20 cellular contexts compared by ENCODE assay signal in the genomic region with DNA sequence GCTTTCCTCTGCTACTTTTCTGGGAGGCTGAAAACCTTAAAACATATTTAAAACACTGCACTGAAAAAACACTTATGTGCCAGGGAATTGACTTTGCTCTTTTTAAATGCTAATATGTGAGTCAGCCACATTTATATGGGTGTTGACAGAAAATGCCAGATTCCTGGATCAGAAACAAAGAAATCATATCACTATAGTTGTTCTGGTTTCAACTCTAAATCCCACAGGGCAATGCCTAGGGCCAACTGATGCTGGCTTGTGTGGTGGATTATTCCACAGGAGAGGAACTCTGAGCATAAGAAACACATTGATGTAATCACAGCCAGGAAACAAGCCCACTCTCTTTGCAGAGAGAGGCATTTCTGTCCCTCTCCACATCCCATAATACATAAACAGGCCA.
DNase-seq lines count a peak whose midpoint lies in the region; ATAC-seq and TF ChIP-seq lines count a peak whose summit lies in the region.
"Had no signal": no experiment of that assay in that cellular context is flagged by ENCODE, and none has a peak within 500 bp of the region (broad histone marks: within the 10 kb centered on the region; RNA-seq: fewer than 3 reads in every experiment).

No MANE protein-coding gene starts in this region.

- H3K27ac Mint-ChIP-seq in MCF 10A (ENCODE audit: low read depth, unreplicated experiment) (peak overlapping the region; percentile 11), WTC11 (peak overlapping the region; percentile 43; the same call in 1 of the 2 replicates)
- H3K27ac Mint-ChIP-seq: CD8-positive, alpha-beta T cell had no signal

- no peak for DNase-seq in MCF 10A (ENCODE audit: unreplicated experiment)
- DNase-seq in breast epithelium (ENCODE audit: low spot score in 2 of 2), result no peak
- DNase-seq in WTC11 (ENCODE audit: low spot score), result no peak
- peak; percentile 3 for DNase-seq in epithelial cell of proximal tubule (ENCODE audit: low read depth)
- DNase-seq in RKO (ENCODE audit: low spot score), result no peak
- DNase-seq in MV-4-11 (lab: John Stamatoyannopoulos, UW), result no peak
- DNase-seq in AG08395 (ENCODE audit: low spot score), result no peak
- DNase-seq in omental fat pad (ENCODE audit: low spot score), result no peak
- DNase-seq: 8988T; CD8-positive, alpha-beta T cell; DMS79; H7; NCI-H1417; NCI-H187; NCI-H2107; NCI-H510A; NCI-H748 treated with DMSO at 0.1 percent for 48 hours; SHP77 had no signal

- H3K27me3 Mint-ChIP-seq in MCF 10A (ENCODE audit: insufficient read depth, unreplicated experiment) (no peaks in the 10 kb centered on the region), WTC11 (ENCODE audit: low read depth) (no peaks in the 10 kb centered on the region)

- H3K27ac ChIP-seq in breast epithelium, result no peak overlapping the region
- H3K27ac ChIP-seq: BLaER1 had no signal

- H3K4me1 ChIP-seq in breast epithelium, result no peaks in the 10 kb centered on the region
- H3K4me1 ChIP-seq: BLaER1 had no signal

- peaks cover 4% of the 10 kb centered on the region for H3K4me1 Mint-ChIP-seq in MCF 10A (ENCODE audit: insufficient read depth, unreplicated experiment)
- H3K4me1 Mint-ChIP-seq in WTC11, result peaks cover 18% of the 10 kb centered on the region

- TF ChIP-seq POLR2A in breast epithelium (IDR thresholded peaks at IDR 0.05), result no peak

- H3K27me3 ChIP-seq in breast epithelium, result no peaks in the 10 kb centered on the region
- H3K27me3 ChIP-seq: BLaER1 had no signal

- no peaks in the 10 kb centered on the region for H3K36me3 ChIP-seq in breast epithelium
- H3K36me3 ChIP-seq: BLaER1 had no signal

- intact Hi-C loops in MCF 10A (cut with micrococcal nuclease), result no loop called here
- intact Hi-C loops in breast epithelium (cut with DNase I; ENCODE audit: low total_unique reads), result no loop called here

- H3K4me3 ChIP-seq in breast epithelium, result no peak overlapping the region
- no peak overlapping the region for H3K4me3 ChIP-seq in epithelial cell of proximal tubule (ENCODE audit: low read depth, low read length)
- H3K4me3 ChIP-seq: BLaER1, K562 had no signal

- no peaks in the 10 kb centered on the region for H3K9me3 Mint-ChIP-seq in MCF 10A (ENCODE audit: unreplicated experiment)
- H3K9me3 Mint-ChIP-seq in WTC11, result peaks cover 9% of the 10 kb centered on the region; the same call in 1 of the 2 replicates

- no peak overlapping the region for H3K4me3 Mint-ChIP-seq in MCF 10A (ENCODE audit: unreplicated experiment)
- no peak overlapping the region for H3K4me3 Mint-ChIP-seq in WTC11
- H3K4me3 Mint-ChIP-seq: CD8-positive, alpha-beta T cell had no signal

- no peaks in the 10 kb centered on the region for H3K36me3 Mint-ChIP-seq in MCF 10A (ENCODE audit: insufficient read depth, unreplicated experiment)
- no peaks in the 10 kb centered on the region for H3K36me3 Mint-ChIP-seq in WTC11
- H3K36me3 Mint-ChIP-seq: CD8-positive, alpha-beta T cell had no signal

- TF ChIP-seq CTCF in MCF 10A (IDR thresholded peaks at IDR 0.05; ENCODE audit: unreplicated experiment) (no peak), breast epithelium (IDR thresholded peaks at IDR 0.05) (no peak), WTC11 (IDR thresholded peaks at IDR 0.05) (no peak), epithelial cell of proximal tubule (conservative IDR thresholded peaks at IDR 0.05; ENCODE audit: low read depth, low read length) (no peak), omental fat pad (IDR thresholded peaks at IDR 0.05) (no peak)

- ATAC-seq in WTC11 (no peak), omental fat pad (ENCODE audit: low FRiP score) (no peak)
- ATAC-seq: CD8-positive, alpha-beta T cell; K562 had no signal

- BruUV-seq in MCF 10A (replicated peaks; lab: Mats Ljungman, UMichigan), result no TSS peak

- no peaks in the 10 kb centered on the region for H3K9me3 ChIP-seq in breast epithelium
- H3K9me3 ChIP-seq: BLaER1 had no signal

- POLR2A ChIA-PET in MCF 10A (lab: Yijun Ruan, JAX), result no interaction called here
- POLR2A ChIA-PET in WTC11 (lab: Charles Lee), result no interaction called here

- CTCF ChIA-PET in MCF 10A (lab: Yijun Ruan, JAX) (no interaction called here), WTC11 (lab: Charles Lee) (no interaction called here)

TF ChIP-seq in WTC11, 78 proteins besides CTCF, POLR2A, EP300 and RAD21 (continues in another document):
- TF ChIP-seq, protein P1, sequence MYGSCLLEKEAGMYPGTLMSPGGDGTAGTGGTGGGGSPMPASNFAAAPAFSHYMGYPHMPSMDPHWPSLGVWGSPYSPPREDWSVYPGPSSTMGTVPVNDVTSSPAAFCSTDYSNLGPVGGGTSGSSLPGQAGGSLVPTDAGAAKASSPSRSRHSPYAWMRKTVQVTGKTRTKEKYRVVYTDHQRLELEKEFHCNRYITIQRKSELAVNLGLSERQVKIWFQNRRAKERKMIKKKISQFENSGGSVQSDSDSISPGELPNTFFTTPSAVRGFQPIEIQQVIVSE (CRISPR knock-in tag; IDR thresholded peaks at IDR 0.05; ENCODE audit: borderline replicate concordance), result no peak
- TF ChIP-seq, protein P2, sequence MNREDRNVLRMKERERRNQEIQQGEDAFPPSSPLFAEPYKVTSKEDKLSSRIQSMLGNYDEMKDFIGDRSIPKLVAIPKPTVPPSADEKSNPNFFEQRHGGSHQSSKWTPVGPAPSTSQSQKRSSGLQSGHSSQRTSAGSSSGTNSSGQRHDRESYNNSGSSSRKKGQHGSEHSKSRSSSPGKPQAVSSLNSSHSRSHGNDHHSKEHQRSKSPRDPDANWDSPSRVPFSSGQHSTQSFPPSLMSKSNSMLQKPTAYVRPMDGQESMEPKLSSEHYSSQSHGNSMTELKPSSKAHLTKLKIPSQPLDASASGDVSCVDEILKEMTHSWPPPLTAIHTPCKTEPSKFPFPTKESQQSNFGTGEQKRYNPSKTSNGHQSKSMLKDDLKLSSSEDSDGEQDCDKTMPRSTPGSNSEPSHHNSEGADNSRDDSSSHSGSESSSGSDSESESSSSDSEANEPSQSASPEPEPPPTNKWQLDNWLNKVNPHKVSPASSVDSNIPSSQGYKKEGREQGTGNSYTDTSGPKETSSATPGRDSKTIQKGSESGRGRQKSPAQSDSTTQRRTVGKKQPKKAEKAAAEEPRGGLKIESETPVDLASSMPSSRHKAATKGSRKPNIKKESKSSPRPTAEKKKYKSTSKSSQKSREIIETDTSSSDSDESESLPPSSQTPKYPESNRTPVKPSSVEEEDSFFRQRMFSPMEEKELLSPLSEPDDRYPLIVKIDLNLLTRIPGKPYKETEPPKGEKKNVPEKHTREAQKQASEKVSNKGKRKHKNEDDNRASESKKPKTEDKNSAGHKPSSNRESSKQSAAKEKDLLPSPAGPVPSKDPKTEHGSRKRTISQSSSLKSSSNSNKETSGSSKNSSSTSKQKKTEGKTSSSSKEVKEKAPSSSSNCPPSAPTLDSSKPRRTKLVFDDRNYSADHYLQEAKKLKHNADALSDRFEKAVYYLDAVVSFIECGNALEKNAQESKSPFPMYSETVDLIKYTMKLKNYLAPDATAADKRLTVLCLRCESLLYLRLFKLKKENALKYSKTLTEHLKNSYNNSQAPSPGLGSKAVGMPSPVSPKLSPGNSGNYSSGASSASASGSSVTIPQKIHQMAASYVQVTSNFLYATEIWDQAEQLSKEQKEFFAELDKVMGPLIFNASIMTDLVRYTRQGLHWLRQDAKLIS (CRISPR knock-in tag; IDR thresholded peaks at IDR 0.05; ENCODE audit: borderline replicate concordance), result no peak
- TF ChIP-seq JUN (CRISPR knock-in tag; IDR thresholded peaks at IDR 0.05), result no peak
- no peak for TF ChIP-seq FOXK1 (CRISPR knock-in tag; IDR thresholded peaks at IDR 0.05)
- TF ChIP-seq, protein P3, sequence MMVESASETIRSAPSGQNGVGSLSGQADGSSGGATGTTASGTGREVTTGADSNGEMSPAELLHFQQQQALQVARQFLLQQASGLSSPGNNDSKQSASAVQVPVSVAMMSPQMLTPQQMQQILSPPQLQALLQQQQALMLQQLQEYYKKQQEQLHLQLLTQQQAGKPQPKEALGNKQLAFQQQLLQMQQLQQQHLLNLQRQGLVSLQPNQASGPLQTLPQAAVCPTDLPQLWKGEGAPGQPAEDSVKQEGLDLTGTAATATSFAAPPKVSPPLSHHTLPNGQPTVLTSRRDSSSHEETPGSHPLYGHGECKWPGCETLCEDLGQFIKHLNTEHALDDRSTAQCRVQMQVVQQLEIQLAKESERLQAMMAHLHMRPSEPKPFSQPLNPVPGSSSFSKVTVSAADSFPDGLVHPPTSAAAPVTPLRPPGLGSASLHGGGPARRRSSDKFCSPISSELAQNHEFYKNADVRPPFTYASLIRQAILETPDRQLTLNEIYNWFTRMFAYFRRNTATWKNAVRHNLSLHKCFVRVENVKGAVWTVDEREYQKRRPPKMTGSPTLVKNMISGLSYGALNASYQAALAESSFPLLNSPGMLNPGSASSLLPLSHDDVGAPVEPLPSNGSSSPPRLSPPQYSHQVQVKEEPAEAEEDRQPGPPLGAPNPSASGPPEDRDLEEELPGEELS (CRISPR knock-in tag; IDR thresholded peaks at IDR 0.05), result no peak
- TF ChIP-seq RELA (CRISPR knock-in tag; IDR thresholded peaks at IDR 0.05; ENCODE audit: borderline replicate concordance), result no peak
- TF ChIP-seq ZNF671 (CRISPR knock-in tag; IDR thresholded peaks at IDR 0.05), result no peak
- TF ChIP-seq FOXP1 (CRISPR knock-in tag; IDR thresholded peaks at IDR 0.05; ENCODE audit: borderline replicate concordance), result no peak
- TF ChIP-seq, protein P4, sequence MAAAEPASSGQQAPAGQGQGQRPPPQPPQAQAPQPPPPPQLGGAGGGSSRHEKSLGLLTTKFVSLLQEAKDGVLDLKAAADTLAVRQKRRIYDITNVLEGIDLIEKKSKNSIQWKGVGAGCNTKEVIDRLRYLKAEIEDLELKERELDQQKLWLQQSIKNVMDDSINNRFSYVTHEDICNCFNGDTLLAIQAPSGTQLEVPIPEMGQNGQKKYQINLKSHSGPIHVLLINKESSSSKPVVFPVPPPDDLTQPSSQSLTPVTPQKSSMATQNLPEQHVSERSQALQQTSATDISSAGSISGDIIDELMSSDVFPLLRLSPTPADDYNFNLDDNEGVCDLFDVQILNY (CRISPR knock-in tag; IDR thresholded peaks at IDR 0.05), result no peak
- TF ChIP-seq ZNF396 (CRISPR knock-in tag; IDR thresholded peaks at IDR 0.05; ENCODE audit: borderline replicate concordance), result no peak
- no peak for TF ChIP-seq ESRRA (CRISPR knock-in tag; IDR thresholded peaks at IDR 0.05; ENCODE audit: borderline replicate concordance)
- no peak for TF ChIP-seq CBFB (CRISPR knock-in tag; IDR thresholded peaks at IDR 0.05; ENCODE audit: low read depth)
- TF ChIP-seq, protein P5, sequence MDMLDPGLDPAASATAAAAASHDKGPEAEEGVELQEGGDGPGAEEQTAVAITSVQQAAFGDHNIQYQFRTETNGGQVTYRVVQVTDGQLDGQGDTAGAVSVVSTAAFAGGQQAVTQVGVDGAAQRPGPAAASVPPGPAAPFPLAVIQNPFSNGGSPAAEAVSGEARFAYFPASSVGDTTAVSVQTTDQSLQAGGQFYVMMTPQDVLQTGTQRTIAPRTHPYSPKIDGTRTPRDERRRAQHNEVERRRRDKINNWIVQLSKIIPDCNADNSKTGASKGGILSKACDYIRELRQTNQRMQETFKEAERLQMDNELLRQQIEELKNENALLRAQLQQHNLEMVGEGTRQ (CRISPR knock-in tag; IDR thresholded peaks at IDR 0.05), result no peak
